ENCODE assay signal across 1 cellular context in genomic region chr3:52289747-52290595, GRCh38.
TF ChIP-seq lines count a peak whose summit lies in the region.

No MANE protein-coding gene starts in this region.

TF ChIP-seq in IMR-90, 13 proteins besides CTCF, POLR2A, EP300 and RAD21:
- TF ChIP-seq ELK1 (IDR thresholded peaks at IDR 0.05; ENCODE audit: borderline replicate concordance, low read depth, low read length) (no peak), MAFK (IDR thresholded peaks at IDR 0.05; ENCODE audit: low read depth, low read length) (no peak), CEBPB (IDR thresholded peaks at IDR 0.05; ENCODE audit: low read depth, low read length) (no peak), RCOR1 (IDR thresholded peaks at IDR 0.05; ENCODE audit: insufficient replicate concordance, low read length) (no peak), MXI1 (IDR thresholded peaks at IDR 0.05; ENCODE audit: borderline replicate concordance, low read depth, low read length) (no peak), FOS (IDR thresholded peaks at IDR 0.05; ENCODE audit: low read depth, low read length) (no peak), MAZ (IDR thresholded peaks at IDR 0.05; ENCODE audit: borderline replicate concordance, low read depth, low read length) (no peak), NFE2L2 (IDR thresholded peaks at IDR 0.05; ENCODE audit: low read depth, low read length) (no peak), BHLHE40 (IDR thresholded peaks at IDR 0.05; ENCODE audit: low read depth, low read length) (no peak), USF2 (IDR thresholded peaks at IDR 0.05; ENCODE audit: low read depth, low read length) (no peak), SMC3 (IDR thresholded peaks at IDR 0.05; ENCODE audit: low read depth, low read length) (no peak), CHD1 (IDR thresholded peaks at IDR 0.05; ENCODE audit: low read depth, low read length) (no peak), RFX5 (IDR thresholded peaks at IDR 0.05; ENCODE audit: low read depth, low read length) (no peak)
